Comparison of ENCODE assay signal across 29 cellular contexts in the genomic region with DNA sequence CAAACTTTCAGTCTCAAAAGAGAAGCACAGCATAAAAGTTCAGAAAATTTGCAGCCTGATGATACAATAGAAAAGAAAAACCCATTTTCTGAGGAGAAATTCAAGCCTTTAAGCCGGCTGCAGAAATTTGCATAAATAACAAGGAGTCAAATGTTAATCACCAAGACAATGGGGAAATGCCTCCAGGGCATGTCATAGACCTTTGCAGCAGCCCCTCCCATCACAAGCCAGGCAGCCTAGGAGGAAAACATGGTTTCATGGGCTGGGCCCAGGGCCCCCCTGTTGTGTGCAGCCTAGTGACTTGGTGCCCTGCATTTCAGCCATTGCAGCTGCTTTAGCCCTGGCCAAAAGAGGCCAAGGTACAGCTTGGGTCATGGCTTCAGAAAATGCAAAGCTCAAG. TPM values are rescaled to one million over a fixed set of nuclear protein-coding genes. Genes with fewer than 3 reads are reported as not detected.
"Had no signal": no experiment of that assay in that cellular context is flagged by ENCODE, and none has a peak within 500 bp of the region (broad histone marks: within the 10 kb centered on the region; RNA-seq: fewer than 3 reads in every experiment).

No MANE protein-coding gene starts in this region.

- H3K27me3 ChIP-seq: ascending aorta had no signal

- H3K4me1 ChIP-seq: ascending aorta had no signal

- H3K36me3 ChIP-seq: ascending aorta, WERI-Rb-1 had no signal

- H3K4me3 ChIP-seq: ascending aorta, PC-9 had no signal

- H3K27ac ChIP-seq: ascending aorta, PC-9, WERI-Rb-1 had no signal

- DNase-seq: activated CD4-positive, alpha-beta T cell treated with anti-CD3 and anti-CD28 coated beads for 36 hours; activated CD4-positive, alpha-beta T cell treated with anti-CD3 and anti-CD28 coated beads, Interleukin-2, amount 10 ng/mL, durations not matched to agents 7 days and 5 days; activated CD4-positive, alpha-beta T cell treated with anti-CD3 and anti-CD28 coated beads, Interleukin-2, amount 50 U/mL, for 48 hours; activated CD8-positive, alpha-beta T cell treated with anti-CD3 and anti-CD28 coated beads, Interleukin-2, amount 10 ng/mL, durations not matched to agents 7 days and 5 days; activated gamma-delta T cell; activated naive CD4-positive, alpha-beta T cell treated with Interleukin-2 at 50 U/mL for 16 hours; activated naive CD8-positive, alpha-beta T cell treated with anti-CD3 and anti-CD28 coated beads, Interleukin-2, amount 10 ng/mL, durations not matched to agents 7 days and 5 days; activated T-cell treated with anti-CD3 and anti-CD28 coated beads, Interleukin-2, amount 50 U/mL, for 24 hours; amygdala; Karpas-422; MM.1S; MV-4-11; NCI-H1092; NCI-H1436 treated with DMSO at 0.1 percent for 48 hours; NCI-H1694 treated with DMSO at 0.1 percent for 48 hours; NCI-H2029; NCI-H345; NCI-H524 treated with DMSO at 0.1 percent for 48 hours; NCI-H748 treated with DMSO at 0.1 percent for 48 hours; NK-92 treated with Interleukin-12 subunit alpha and Interleukin-12 subunit beta, amount 100 ng/mL, for 24 hours; PC-9; Right ventricle myocardium superior; SW 1271; T-helper 1 cell; T-helper 2 cell; T-helper 9 cell; WERI-Rb-1 had no signal

- H3K9me3 ChIP-seq: ascending aorta had no signal

RNA-seq across cellular contexts. Expression of a gene that starts 54.1 kb away (rescaled TPM):
- total RNA-seq: activated CD4-positive, alpha-beta T cell treated with anti-CD3 and anti-CD28 coated beads for 36 hours; activated CD4-positive, alpha-beta T cell treated with anti-CD3 and anti-CD28 coated beads, Interleukin-2, amount 10 ng/mL, durations not matched to agents 7 days and 5 days; activated CD8-positive, alpha-beta T cell treated with anti-CD3 and anti-CD28 coated beads, Interleukin-2, amount 10 ng/mL, durations not matched to agents 7 days and 5 days; activated naive CD8-positive, alpha-beta T cell treated with anti-CD3 and anti-CD28 coated beads, Interleukin-2, amount 10 ng/mL, durations not matched to agents 7 days and 5 days; activated T-helper 2 cell treated with anti-CD3 and anti-CD28 coated beads, Interferon-gamma antibody, Interleukin-2, Interleukin-4, amounts not matched to agents 10 μg/mL and 5 μg/mL and 100 μg/mL, durations not matched to agents 14 hours and 24 hours and 36 hours had no signal
